In genomic region chr17:10614536-10615155, GRCh38 we compare ENCODE assay signal across 7 cellular contexts.
A peak's percentile ranks its signal among the peaks of the same experiment; 100 is the strongest.
DNase-seq lines count a peak whose midpoint lies in the region; ATAC-seq, FAIRE-seq and TF ChIP-seq lines count a peak whose summit lies in the region.

No MANE protein-coding gene starts in this region.

- H2AFZ ChIP-seq in DND-41 (ENCODE audit: low read depth, low read length) (no peak overlapping the region), OCI-LY1 (ENCODE audit: low read length) (no peak overlapping the region)

- H3K9me3 ChIP-seq in DND-41 (ENCODE audit: insufficient read depth, low read length, severe bottlenecking) (no peaks in the 10 kb centered on the region), OCI-LY1 (ENCODE audit: low read length) (no peaks in the 10 kb centered on the region)

- FAIRE-seq in H54 (lab: Jason Lieb, UNC): no peak

- TF ChIP-seq CTCF in DND-41 (IDR thresholded peaks at IDR 0.05; ENCODE audit: borderline replicate concordance, extremely low read depth, low read length, poor library complexity, severe bottlenecking): peak; percentile 86
- peak; percentile 65 for TF ChIP-seq CTCF in OCI-LY1 (IDR thresholded peaks at IDR 0.05; ENCODE audit: low read length)

- H3K4me2 ChIP-seq in DND-41 (ENCODE audit: insufficient read depth, low read length) (no peak overlapping the region), OCI-LY1 (ENCODE audit: low read length) (no peak overlapping the region)

- no peaks in the 10 kb centered on the region for H3K9me2 ChIP-seq in OCI-LY1 (ENCODE audit: low read depth, low read length)

- H3K79me2 ChIP-seq in DND-41 (ENCODE audit: insufficient read depth, low read length) (no peaks in the 10 kb centered on the region), OCI-LY1 (ENCODE audit: insufficient read depth, low read length) (no peaks in the 10 kb centered on the region)

- H3K9ac ChIP-seq in DND-41 (ENCODE audit: low read depth, low read length): no peak overlapping the region
- no peak overlapping the region for H3K9ac ChIP-seq in OCI-LY1 (ENCODE audit: low read length)

- no peak for TF ChIP-seq POLR2A in H54 (IDR thresholded peaks at IDR 0.05; ENCODE audit: low read depth, low read length)

- H3F3A ChIP-seq in OCI-LY1 (ENCODE audit: insufficient read depth, low read length): no peaks in the 10 kb centered on the region

- H4K20me1 ChIP-seq in DND-41 (ENCODE audit: insufficient read depth, low read length): peaks cover 5% of the 10 kb centered on the region; the same call in 1 of the 2 replicates
- H4K20me1 ChIP-seq in OCI-LY1 (ENCODE audit: insufficient read depth, low read length): no peaks in the 10 kb centered on the region

- no peaks in the 10 kb centered on the region for H3K27me3 ChIP-seq in DND-41 (ENCODE audit: insufficient read depth, low read length, poor library complexity)
- H3K27me3 ChIP-seq in OCI-LY1 (ENCODE audit: insufficient read depth, low read length): no peaks in the 10 kb centered on the region

- no peak overlapping the region for H3K27ac ChIP-seq in DND-41 (ENCODE audit: low read length)
- no peak overlapping the region for H3K27ac ChIP-seq in OCI-LY1 (ENCODE audit: low read depth, low read length, poor library complexity, severe bottlenecking)

- DNase-seq in DND-41 (peak; percentile 61), H54 (ENCODE audit: insufficient read length, low spot score) (peak; percentile 27), dedifferentiated amniotic fluid mesenchymal stem cell (ENCODE audit: extremely low spot score) (peak; percentile 50), medulla oblongata (ENCODE audit: extremely low spot score) (peak; percentile 62)

- no peak overlapping the region for H3K4me3 ChIP-seq in DND-41 (ENCODE audit: low read depth in 1 of 2, low read length in 2 of 2)
- no peak overlapping the region for H3K4me3 ChIP-seq in OCI-LY1 (ENCODE audit: low read depth, low read length, poor library complexity, severe bottlenecking)

- H3K36me3 ChIP-seq in DND-41 (ENCODE audit: insufficient read depth, low read length): no peaks in the 10 kb centered on the region
- no peaks in the 10 kb centered on the region for H3K36me3 ChIP-seq in OCI-LY1 (ENCODE audit: insufficient read depth, low read length)

- H3K4me1 ChIP-seq in DND-41 (ENCODE audit: insufficient read depth, low read length) (no peaks in the 10 kb centered on the region), OCI-LY1 (ENCODE audit: insufficient read depth, low read length, severe bottlenecking) (no peaks in the 10 kb centered on the region)

- peak; percentile 61; the same call in 2 of the 3 replicates for ATAC-seq in DND-41 (ENCODE audit: insufficient read depth, low read depth)
- no peak for ATAC-seq in GM18519 (IDR thresholded peaks at IDR 0.05; ENCODE audit: low FRiP score, unreplicated experiment)
- ATAC-seq in HG03520 (IDR thresholded peaks at IDR 0.05; ENCODE audit: unreplicated experiment): no peak
